In the genomic region with DNA sequence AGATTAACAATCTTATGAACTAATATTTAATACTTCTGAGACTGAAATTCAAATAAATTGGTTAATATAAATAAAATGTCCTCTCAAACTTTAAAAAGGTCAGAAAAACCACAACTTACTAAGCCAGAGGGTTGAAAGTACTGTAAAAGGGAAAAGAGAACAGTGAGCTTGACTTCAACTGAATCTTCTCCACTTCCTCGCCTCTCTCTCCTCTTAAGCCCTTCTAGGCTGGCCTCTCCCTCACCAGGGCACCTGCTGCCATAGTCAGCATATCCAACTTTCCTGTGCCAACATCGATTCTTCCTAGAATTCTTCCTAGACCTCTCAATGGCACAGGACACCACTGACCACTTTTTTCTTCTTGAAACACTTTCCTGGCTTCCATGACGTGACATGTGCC, we compare ENCODE assay signal across 17 cellular contexts. TPM values are rescaled to one million over a fixed set of nuclear protein-coding genes. Genes with fewer than 3 reads are reported as not detected.
DNase-seq lines count a peak whose midpoint lies in the region; ATAC-seq, FAIRE-seq and TF ChIP-seq lines count a peak whose summit lies in the region.
"Had no signal": no experiment of that assay in that cellular context is flagged by ENCODE, and none has a peak within 500 bp of the region (broad histone marks: within the 10 kb centered on the region; RNA-seq: fewer than 3 reads in every experiment).

No MANE protein-coding gene starts in this region.

- peak overlapping the region; percentile 23 for H3K4me3 Mint-ChIP-seq in T-helper 2 cell treated with Interferon-gamma antibody and Interleukin-4, amounts not matched to agents 5 μg/mL and 100 μg/mL, for 36 hours

- SMC1A ChIA-PET in GM12878 (lab: Charles Lee; ENCODE audit: uncharacterized antibody, unreplicated experiment): interaction anchor here (1.5 to 7.9 kb wide), 2 partner anchors 14 to 51 kb away, joined by 9 to 103 read pairs; no protein-coding TSS in a partner anchor

- H3K27ac Mint-ChIP-seq in T-helper 2 cell treated with Interferon-gamma antibody and Interleukin-4, amounts not matched to agents 5 μg/mL and 100 μg/mL, for 36 hours: peak overlapping the region; percentile 62

- RAD21 ChIA-PET in GM12878 (lab: Charles Lee; ENCODE audit: unreplicated experiment): interaction anchor here (0.6 to 1.8 kb wide), 5 partner anchors 12 to 51 kb away, joined by 3 to 7 read pairs (median 3); no protein-coding TSS in a partner anchor

- ATAC-seq in GM12878 (no peak), HG03139 (IDR thresholded peaks at IDR 0.05; ENCODE audit: unreplicated experiment) (no peak)
- ATAC-seq: HCT116 had no signal

- H3K9ac ChIP-seq in GM12878 (ENCODE audit: control insufficient read depth, insufficient read depth, low read length): no peak overlapping the region; the same call in 1 of the 2 replicates

- H4K20me1 ChIP-seq in GM12878 (ENCODE audit: control insufficient read depth, insufficient read depth): no peaks in the 10 kb centered on the region
- peaks cover 15% of the 10 kb centered on the region for H4K20me1 ChIP-seq in osteoblast (ENCODE audit: insufficient read depth, low read length)

- DNase-seq in T-helper 2 cell treated with Interferon-gamma antibody and Interleukin-4, amounts not matched to agents 5 μg/mL and 100 μg/mL, for 36 hours (ENCODE audit: low spot score): no peak
- DNase-seq in T-helper 2 cell: no peak
- DNase-seq in NAMALWA (ENCODE audit: low spot score): peak; percentile 41
- DNase-seq in GM12878 (ENCODE audit: low read depth, low spot score): no peak
- DNase-seq in osteoblast (ENCODE audit: insufficient read length, low spot score, missing footprints): no peak
- no peak for DNase-seq in amygdala (lab: John Stamatoyannopoulos, UW)
- no peak for DNase-seq in lower leg skin (ENCODE audit: low spot score in 2 of 2)
- DNase-seq: activated CD8-positive, alpha-beta memory T cell treated with anti-CD3 and anti-CD28 coated beads, Interleukin-2, amount 50 U/mL, for 48 hours; Calu3; dermis blood vessel endothelial cell; nucleus accumbens; SHP77 treated with DMSO at 0.1 percent for 48 hours had no signal

- 45% methylated on average over 3 of the region's 3 CpGs for WGBS in GM12878 (ENCODE audit: insufficient coverage, insufficient replicate concordance, low lambda C conversion rate, missing lambda C conversion rate)
- 77% methylated on average over 3 of the region's 3 CpGs for WGBS in lower leg skin, 2 donors

- intact Hi-C loops in GM12878 (cut with micrococcal nuclease; ENCODE audit: unreplicated experiment): no loop called here
- intact Hi-C loops in lower leg skin (cut with DNase I; ENCODE audit: low total_unique reads): no loop called here

- H3K4me2 ChIP-seq in GM12878 (ENCODE audit: control insufficient read depth, insufficient read depth) (peak overlapping the region; percentile 82), osteoblast (ENCODE audit: insufficient read depth, low read length) (no peak overlapping the region)

- H3K27me3 ChIP-seq in GM12878 (replicated peaks in 1 of 2; ENCODE audit: control insufficient read depth in 2 of 2, insufficient read depth in 2 of 2, low read length in 1 of 2): no peaks in the 10 kb centered on the region
- no peaks in the 10 kb centered on the region for H3K27me3 ChIP-seq in osteoblast (ENCODE audit: insufficient read depth, low read length)
- H3K27me3 ChIP-seq: suprapubic skin had no signal

- no peak overlapping the region for H2AFZ ChIP-seq in GM12878 (ENCODE audit: control insufficient read depth, low read depth, low read length)
- H2AFZ ChIP-seq in osteoblast (ENCODE audit: low read length): no peak overlapping the region

- TF ChIP-seq POLR2A in GM12878 (IDR thresholded peaks at IDR 0.05; ENCODE audit: low read depth, low read length) (no peak), lower leg skin (IDR thresholded peaks at IDR 0.05) (no peak)

- FAIRE-seq in GM12878 (lab: Jason Lieb, UNC): no peak
- FAIRE-seq: A204.1 had no signal

- BruUV-seq in GM12878 (replicated peaks; lab: Mats Ljungman, UMichigan): no TSS peak

- no peaks in the 10 kb centered on the region for H3K27me3 Mint-ChIP-seq in T-helper 2 cell treated with Interferon-gamma antibody and Interleukin-4, amounts not matched to agents 5 μg/mL and 100 μg/mL, for 36 hours (ENCODE audit: low read depth)

- CTCF ChIA-PET in GM12878 (lab: Yijun Ruan, JAX): no interaction called here

- H3K36me3 ChIP-seq in GM12878 (ENCODE audit: control insufficient read depth in 2 of 2, insufficient read depth in 2 of 2, low read length in 1 of 2): peaks cover 1 to 6% of the 10 kb centered on the region in 2 experiments; a peak in 2 of 4 replicates
- H3K36me3 ChIP-seq in osteoblast (ENCODE audit: insufficient read depth, low read length): no peaks in the 10 kb centered on the region
- H3K36me3 ChIP-seq: suprapubic skin had no signal

- no peak for TF ChIP-seq EP300 in GM12878 (IDR thresholded peaks at IDR 0.05; ENCODE audit: borderline replicate concordance in 1 of 2, control insufficient read depth in 1 of 2, low read depth in 2 of 2, low read length in 2 of 2)

- H3K36me3 Mint-ChIP-seq in T-helper 2 cell treated with Interferon-gamma antibody and Interleukin-4, amounts not matched to agents 5 μg/mL and 100 μg/mL, for 36 hours (ENCODE audit: low read depth): peaks cover 28% of the 10 kb centered on the region

- POLR2A ChIA-PET in GM12878 (lab: Charles Lee): interaction anchor here (0.8 to 4.5 kb wide), 3 partner anchors 8 to 12 kb away, joined by 3 to 24 read pairs (median 4); no protein-coding TSS in a partner anchor

- H3K27ac ChIP-seq in GM12878 (ENCODE audit: control insufficient read depth, insufficient read depth) (peak overlapping the region; percentile 67), osteoblast (ENCODE audit: low read depth, low read length) (peak overlapping the region; percentile 31)
- H3K27ac ChIP-seq: suprapubic skin had no signal

- H3K4me3 ChIP-seq in GM12878 (no peak overlapping the region), osteoblast (ENCODE audit: insufficient read depth, low read length) (no peak overlapping the region), lower leg skin (ENCODE audit: low read depth, poor library complexity, severe bottlenecking) (no peak overlapping the region)
- H3K4me3 ChIP-seq: lung, suprapubic skin had no signal

- H3K9me3 ChIP-seq in GM12878 (replicated peaks; ENCODE audit: control insufficient read depth, insufficient read depth, low read length) (no peaks in the 10 kb centered on the region; the same call in 2 of the 3 replicates), osteoblast (ENCODE audit: low read depth, low read length) (no peaks in the 10 kb centered on the region)
- H3K9me3 ChIP-seq: suprapubic skin had no signal

- TF ChIP-seq RAD21 in GM12878 (IDR thresholded peaks at IDR 0.05; ENCODE audit: insufficient read depth, low read depth, low read length): no peak

- peaks cover 96% of the 10 kb centered on the region for H3K79me2 ChIP-seq in GM12878 (ENCODE audit: control insufficient read depth, insufficient read depth, low read length)
- H3K79me2 ChIP-seq in osteoblast (ENCODE audit: insufficient read depth, low read length): peaks cover 96% of the 10 kb centered on the region

- H3K4me1 ChIP-seq in GM12878 (ENCODE audit: control insufficient read depth, insufficient read depth, low read length) (peaks cover 59% of the 10 kb centered on the region), osteoblast (ENCODE audit: insufficient read depth, low read length) (peaks cover 8% of the 10 kb centered on the region)

- in situ Hi-C loops in GM12878 (cut with MboI): no loop called here

- H3K9me3 Mint-ChIP-seq in T-helper 2 cell treated with Interferon-gamma antibody and Interleukin-4, amounts not matched to agents 5 μg/mL and 100 μg/mL, for 36 hours: no peaks in the 10 kb centered on the region

- TF ChIP-seq CTCF in GM12878 (IDR thresholded peaks at IDR 0.05 in 2 of 3, conservative IDR thresholded peaks at IDR 0.05 in 1 of 3; ENCODE audit: control insufficient read depth in 2 of 3, extremely low read depth in 1 of 3, insufficient read depth in 1 of 3, low read depth in 3 of 3, low read length in 3 of 3) (no peak), osteoblast (IDR thresholded peaks at IDR 0.05; ENCODE audit: extremely low read depth, low read depth, low read length) (no peak), lower leg skin (IDR thresholded peaks at IDR 0.05) (no peak)

- peaks cover 59% of the 10 kb centered on the region for H3K4me1 Mint-ChIP-seq in T-helper 2 cell treated with Interferon-gamma antibody and Interleukin-4, amounts not matched to agents 5 μg/mL and 100 μg/mL, for 36 hours (ENCODE audit: low read depth)

TF ChIP-seq in GM12878, 131 proteins besides CTCF, POLR2A, EP300 and RAD21 (continues in another document):
- TF ChIP-seq RUNX3 (IDR thresholded peaks at IDR 0.05; ENCODE audit: low read length) (peak; percentile 29), NRF1 (conservative IDR thresholded peaks at IDR 0.05; ENCODE audit: low read depth, low read length) (no peak), IKZF2 (IDR thresholded peaks at IDR 0.05) (0 out of 4 replicates have a peak, but pooled peaks of 1 of the 2 experiments have one; percentile 15)

RNA-seq across cellular contexts. Expression of a gene that starts 19.4 kb away (rescaled TPM):
- 62.4 and 63.0 TPM in 2 replicates for total RNA-seq in GM12878 (2013; cell fraction: nucleolus; rRNA removed)
- total RNA-seq in GM12878 (2014; rRNA removed) (39.3 and 45.2 TPM in 2 replicates), GM12878 (2014; rRNA removed; fragmentation: Illumina TruSeq; extraction: Trizol) (49.2 and 49.6 TPM in 2 replicates), GM12878 (2021) (40.5 and 43.5 TPM in 2 replicates), osteoblast (63.1 and 63.3 TPM in 2 replicates), lower leg skin (10 to 100 TPM; 36.5 to 52.1 (median 45.2) TPM)
- 20.1 TPM for polyA plus RNA-seq in GM12878 (2011; ENCODE audit: low read depth)
- polyA plus RNA-seq in GM12878 (2011; rRNA removed) (59.7 and 85.8 TPM in 2 replicates), GM12878 (2014; fragmentation: Illumina TruSeq; extraction: Trizol) (43.3 and 56.8 TPM in 2 replicates), GM12878 (2014; fragmentation: Nextera tagmentation; extraction: Ambion mirVana) (10 to 100 TPM in 1 of 2 experiments, 1 to 10 TPM in 1; 9.8 to 10.9 TPM), GM12878 (2014; rRNA removed) (22.7 and 26.4 TPM in 2 replicates), GM12878 (2016; fragmentation: Nextera tagmentation; extraction: Ambion mirVana) (10 to 100 TPM; 31.4 to 33.6 TPM)
- 21.1 and 27.1 TPM in 2 replicates for polyA plus RNA-seq in GM12878 (2011; cell fraction: cytosol; rRNA removed)
- polyA plus RNA-seq in GM12878 (2011; cell fraction: nucleus; rRNA removed): 17.5 and 21.7 TPM in 2 replicates
- polyA plus RNA-seq in GM12878 (2012): 30.6 and 42.6 TPM in 2 replicates
- polyA minus RNA-seq in GM12878 (2011; rRNA and poly(A)+ RNA removed): 62.3 and 96.0 TPM in 2 replicates
- polyA minus RNA-seq in GM12878 (2011; cell fraction: cytosol; rRNA and poly(A)+ RNA removed): 26.6 and 28.0 TPM in 2 replicates
- 15.1 and 23.2 TPM in 2 replicates for polyA minus RNA-seq in GM12878 (2011; cell fraction: nucleus; rRNA and poly(A)+ RNA removed)
